ENCODE assay signal across 14 cellular contexts in the genomic region with DNA sequence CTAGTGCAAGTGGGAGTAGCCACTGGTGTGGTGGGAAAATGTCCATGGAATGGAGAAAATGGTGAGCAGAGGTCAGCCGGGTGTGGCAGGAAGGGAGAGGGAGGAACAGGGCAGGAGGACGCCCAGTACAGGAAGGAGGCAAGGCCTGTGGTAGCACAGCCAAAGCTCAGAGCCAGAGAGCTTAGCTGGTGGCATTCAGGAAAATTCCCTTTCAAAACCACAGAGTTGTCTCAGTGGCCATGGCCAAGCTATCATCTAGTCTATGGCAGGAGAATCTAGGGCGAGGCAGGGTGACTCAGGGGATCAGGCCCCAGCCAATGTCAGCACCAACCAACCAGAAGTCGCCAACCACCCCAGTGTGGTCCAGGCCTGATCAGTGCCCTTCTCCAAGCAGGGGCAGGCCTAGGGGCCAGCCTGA.
DNase-seq lines count a peak whose midpoint lies in the region; ATAC-seq, FAIRE-seq and TF ChIP-seq lines count a peak whose summit lies in the region.
"Had no signal": no experiment of that assay in that cellular context is flagged by ENCODE, and none has a peak within 500 bp of the region (broad histone marks: within the 10 kb centered on the region; RNA-seq: fewer than 3 reads in every experiment).

No MANE protein-coding gene starts in this region.

- H3K27me3 ChIP-seq in skeletal muscle satellite cell (ENCODE audit: control insufficient read depth, insufficient read depth, low read length) (no peaks in the 10 kb centered on the region), aorta (ENCODE audit: control insufficient read depth in 1 of 2, insufficient read depth in 2 of 2, low read length in 1 of 2) (no peaks in the 10 kb centered on the region)
- H3K27me3 ChIP-seq: cardiac muscle cell had no signal

- TF ChIP-seq CTCF in fibroblast of mammary gland (conservative IDR thresholded peaks at IDR 0.05; ENCODE audit: control insufficient read depth, insufficient read depth, low read depth, low read length) (no peak), coronary artery (IDR thresholded peaks at IDR 0.05) (no peak)

- H3K9ac ChIP-seq in skeletal muscle satellite cell (ENCODE audit: low read depth, low read length), result peak overlapping the region; percentile 44

- H3K4me2 ChIP-seq in skeletal muscle satellite cell (ENCODE audit: low read length), result peak overlapping the region; percentile 13

- no peak for TF ChIP-seq POLR2A in H54 (IDR thresholded peaks at IDR 0.05; ENCODE audit: low read depth, low read length)

- no peaks in the 10 kb centered on the region for H3K36me3 ChIP-seq in skeletal muscle satellite cell (ENCODE audit: insufficient read depth, low read length)
- no peaks in the 10 kb centered on the region for H3K36me3 ChIP-seq in aorta (ENCODE audit: control insufficient read depth in 1 of 2, insufficient read depth in 2 of 2, low read length in 1 of 2)
- H3K36me3 ChIP-seq: cardiac muscle cell, thoracic aorta had no signal

- H3K9me3 ChIP-seq in skeletal muscle satellite cell (replicated peaks; ENCODE audit: low read length), result no peaks in the 10 kb centered on the region
- H3K9me3 ChIP-seq in aorta (ENCODE audit: control insufficient read depth, low read length), result no peaks in the 10 kb centered on the region
- H3K9me3 ChIP-seq: thoracic aorta had no signal

- peak; percentile 76 for FAIRE-seq in H54 (lab: Jason Lieb, UNC)
- FAIRE-seq: HepG2 had no signal

- no peak for ATAC-seq in aorta (ENCODE audit: low FRiP score)
- ATAC-seq: HepG2; naive thymus-derived CD4-positive, alpha-beta T cell had no signal

- H3K4me3 ChIP-seq in fibroblast of mammary gland (ENCODE audit: control insufficient read depth, low read depth, low read length) (no peak overlapping the region), skeletal muscle satellite cell (ENCODE audit: low read length) (peak overlapping the region; percentile 9), aorta (ENCODE audit: low read length in 2 of 2) (no peak overlapping the region), coronary artery (no peak overlapping the region)
- H3K4me3 ChIP-seq: cardiac muscle cell, thoracic aorta had no signal

- DNase-seq in H54 (ENCODE audit: insufficient read length, low spot score), result peak; percentile 90
- DNase-seq in RPMI7951 (ENCODE audit: low read depth), result peak; percentile 88
- peak; percentile 51 for DNase-seq in fibroblast of mammary gland (ENCODE audit: low read depth)
- DNase-seq in aorta, result no peak
- DNase-seq in NCI-H748 treated with DMSO at 0.1 percent for 48 hours (lab: John Stamatoyannopoulos, UW), result no peak
- DNase-seq in coronary artery (ENCODE audit: low spot score), result no peak
- DNase-seq: naive thymus-derived CD4-positive, alpha-beta T cell; NCI-H2107; SHP77 treated with DMSO at 0.1 percent for 48 hours; stimulated activated CD4-positive, alpha-beta T cell treated with anti-CD3 and anti-CD28 coated beads, Interleukin-2, amount 100 ng/mL, for 24 hours had no signal

- H3K27ac ChIP-seq in aorta (ENCODE audit: low read depth in 1 of 2, low read length in 2 of 2), result no peak overlapping the region
- peak overlapping the region in 1 of 2 donors; percentile 24 for H3K27ac ChIP-seq in coronary artery
- H3K27ac ChIP-seq: cardiac muscle cell, thoracic aorta had no signal

- 84 to 89% methylated on average over 4 of the region's 4 CpGs for WGBS in aorta, 2 donors

- peaks cover 47% of the 10 kb centered on the region for H3K4me1 ChIP-seq in skeletal muscle satellite cell (ENCODE audit: control insufficient read depth, insufficient read depth, low read length)
- no peaks in the 10 kb centered on the region for H3K4me1 ChIP-seq in aorta (ENCODE audit: control insufficient read depth in 1 of 2, insufficient read depth in 2 of 2, low read length in 2 of 2)

- intact Hi-C loops in aorta (cut with DNase I), result no loop called here

Comparison
In these comparisons a context has a peak if more than half of its experiments do, and no peak if none do; other contexts are left out.
1. DNase-seq: peak in H54 (single experiment), RPMI7951 (single experiment) and fibroblast of mammary gland (single experiment); none in aorta (0 of 2), NCI-H748 treated with DMSO at 0.1 percent for 48 hours (single experiment) and coronary artery (single experiment).